Comparison of ENCODE assay signal across 19 cellular contexts in genomic region chr1:212098340-212098739, GRCh38.
"Had no signal": no experiment of that assay in that cellular context is flagged by ENCODE, and none has a peak within 500 bp of the region (broad histone marks: within the 10 kb centered on the region; RNA-seq: fewer than 3 reads in every experiment).

No MANE protein-coding gene starts in this region.

- H3K27ac Mint-ChIP-seq: activated CD8-positive, alpha-beta memory T cell treated with anti-CD3 and anti-CD28 coated beads, Interleukin-2, amount 10 ng/mL, durations not matched to agents 7 days and 5 days; activated T-cell treated with anti-CD3 and anti-CD28 coated beads, Interleukin-2, amount 50 U/mL, for 24 hours; immature natural killer cell; memory B cell had no signal

- H3K27ac ChIP-seq: brain microvascular endothelial cell, parathyroid adenoma, stomach, thoracic aorta had no signal

- H3K4me3 Mint-ChIP-seq: activated CD8-positive, alpha-beta memory T cell treated with anti-CD3 and anti-CD28 coated beads, Interleukin-2, amount 10 ng/mL, durations not matched to agents 7 days and 5 days; activated T-cell treated with anti-CD3 and anti-CD28 coated beads, Interleukin-2, amount 50 U/mL, for 24 hours; immature natural killer cell; memory B cell; nephron; T-helper 1 cell treated with Interleukin-12 subunit alpha and Interleukin-12 subunit beta and Interleukin-4 antibody, amounts not matched to agents 30 μg/mL and 1 μg/mL, for 36 hours had no signal

- H3K27me3 ChIP-seq: brain microvascular endothelial cell, stomach had no signal

- H3K4me1 Mint-ChIP-seq: memory B cell had no signal

- ATAC-seq: activated CD8-positive, alpha-beta memory T cell treated with anti-CD3 and anti-CD28 coated beads, Interleukin-2, amount 10 ng/mL, durations not matched to agents 7 days and 5 days; activated naive CD4-positive, alpha-beta T cell treated with anti-CD3 and anti-CD28 coated beads, Interleukin-2, amount 50 U/mL, for 72 hours; left cardiac atrium had no signal

- H2AFZ ChIP-seq: parathyroid adenoma had no signal

- H3K4me3 ChIP-seq: stomach, thoracic aorta had no signal

- H3K36me3 ChIP-seq: brain microvascular endothelial cell, stomach, thoracic aorta had no signal

- H3K9me3 ChIP-seq: stomach, thoracic aorta had no signal

- DNase-seq: activated CD4-positive, alpha-beta T cell treated with anti-CD3 and anti-CD28 coated beads, Interleukin-2, amount 50 U/mL, for 1 hour; activated CD4-positive, CD25-positive, alpha-beta regulatory T cell; activated CD8-positive, alpha-beta memory T cell treated with anti-CD3 and anti-CD28 coated beads, Interleukin-2, amount 10 ng/mL, durations not matched to agents 7 days and 5 days; activated effector memory CD4-positive, alpha-beta T cell treated with anti-CD3 and anti-CD28 coated beads, Interleukin-2, amount 50 U/mL, for 16 hours; activated T-cell treated with anti-CD3 and anti-CD28 coated beads, Interleukin-2, amount 50 U/mL, for 24 hours; brain microvascular endothelial cell; hippocampal formation; immature natural killer cell; left cardiac atrium; retina; stimulated activated CD4-positive, alpha-beta T cell treated with anti-CD3 and anti-CD28 coated beads, Interleukin-15, amount 100 ng/mL, for 24 hours; stimulated activated CD4-positive, alpha-beta T cell treated with anti-CD3 and anti-CD28 coated beads, Interleukin-4, amount 100 ng/mL, for 24 hours; stomach had no signal

- H3K27me3 Mint-ChIP-seq: activated CD8-positive, alpha-beta memory T cell treated with anti-CD3 and anti-CD28 coated beads, Interleukin-2, amount 10 ng/mL, durations not matched to agents 7 days and 5 days; activated T-cell treated with anti-CD3 and anti-CD28 coated beads, Interleukin-2, amount 50 U/mL, for 24 hours; memory B cell had no signal

- H3K9ac ChIP-seq: parathyroid adenoma had no signal

- H3K4me1 ChIP-seq: parathyroid adenoma, stomach had no signal
